In genomic region chr4:168285850-168286249, GRCh38 we compare ENCODE assay signal across 1 cellular context. TPM values are rescaled to one million over a fixed set of nuclear protein-coding genes. Genes with fewer than 3 reads are reported as not detected.
"Had no signal": no experiment of that assay in that cellular context is flagged by ENCODE, and none has a peak within 500 bp of the region (broad histone marks: within the 10 kb centered on the region; RNA-seq: fewer than 3 reads in every experiment).

No MANE protein-coding gene starts in this region.

RNA-seq across cellular contexts. Expression of gene DDX60, which starts 32.7 kb away (rescaled TPM):
- polyA plus RNA-seq: HepG2 had no signal
